Comparison of ENCODE assay signal across 13 cellular contexts in genomic region chr22:42188808-42189447, GRCh38. TPM values are rescaled to one million over a fixed set of nuclear protein-coding genes. Genes with fewer than 3 reads are reported as not detected.
DNase-seq lines count a peak whose midpoint lies in the region; ATAC-seq and TF ChIP-seq lines count a peak whose summit lies in the region.
"Had no signal": no experiment of that assay in that cellular context is flagged by ENCODE, and none has a peak within 500 bp of the region (broad histone marks: within the 10 kb centered on the region; RNA-seq: fewer than 3 reads in every experiment).

No MANE protein-coding gene starts in this region.

- peaks cover 54 to 97% (median 93%) of the 10 kb centered on the region in 7 donors for H3K4me1 Mint-ChIP-seq in naive thymus-derived CD4-positive, alpha-beta T cell
- H3K4me1 Mint-ChIP-seq in neural progenitor cell, result peaks cover 22% of the 10 kb centered on the region

- H3K27me3 ChIP-seq in colonic mucosa, result no peaks in the 10 kb centered on the region
- H3K27me3 ChIP-seq in naive thymus-derived CD4-positive, alpha-beta T cell (ENCODE audit: control insufficient read depth in 2 of 2, insufficient read depth in 2 of 2, low read length in 2 of 2), result no peaks in the 10 kb centered on the region
- H3K27me3 ChIP-seq in neural progenitor cell, result no peaks in the 10 kb centered on the region
- H3K27me3 ChIP-seq: SJSA1 had no signal

- peak; percentile 35 for DNase-seq in HCEC 1CT
- peak; percentile 59 for DNase-seq in NB4 (ENCODE audit: low read depth)
- peak; percentile 41 for DNase-seq in colonic mucosa
- no peak for DNase-seq in naive thymus-derived CD4-positive, alpha-beta T cell
- DNase-seq in neural progenitor cell (ENCODE audit: low spot score), result no peak
- DNase-seq in Ammon's horn (ENCODE audit: low spot score), result no peak
- no peak for DNase-seq in KG1 (lab: John Stamatoyannopoulos, UW)
- DNase-seq: activated CD4-positive, alpha-beta T cell treated with anti-CD3 and anti-CD28 coated beads, Interleukin-2, amount 50 U/mL, for 48 hours; anterior cingulate cortex; NCI-H510A; nephron progenitor cell had no signal

- H3K27ac Mint-ChIP-seq in naive thymus-derived CD4-positive, alpha-beta T cell, result peak overlapping the region in 7 of 9 donors; percentile 0 to 71 (median 8)
- no peak overlapping the region for H3K27ac Mint-ChIP-seq in neural progenitor cell
- H3K27ac Mint-ChIP-seq: nephron progenitor cell had no signal

- H3K9me3 ChIP-seq in colonic mucosa (no peaks in the 10 kb centered on the region), neural progenitor cell (ENCODE audit: low read depth) (no peaks in the 10 kb centered on the region)
- no peaks in the 10 kb centered on the region for H3K9me3 ChIP-seq in naive thymus-derived CD4-positive, alpha-beta T cell (ENCODE audit: control insufficient read depth in 2 of 3, low read length in 3 of 3)
- H3K9me3 ChIP-seq: SJSA1 had no signal

- H3K36me3 Mint-ChIP-seq in naive thymus-derived CD4-positive, alpha-beta T cell, result peaks cover 0 to 11% (median 4%) of the 10 kb centered on the region in 5 donors
- H3K36me3 Mint-ChIP-seq in neural progenitor cell, result peaks cover 4% of the 10 kb centered on the region

- H3F3A ChIP-seq in neural progenitor cell (ENCODE audit: low read depth), result peaks cover 15% of the 10 kb centered on the region

- no peaks in the 10 kb centered on the region for H3K27me3 Mint-ChIP-seq in naive thymus-derived CD4-positive, alpha-beta T cell
- no peaks in the 10 kb centered on the region for H3K27me3 Mint-ChIP-seq in neural progenitor cell (ENCODE audit: insufficient read depth, low read depth)

- no peak overlapping the region for H2AFZ ChIP-seq in neural progenitor cell (replicated peaks)

- TF ChIP-seq POLR2A in NB4 (IDR thresholded peaks at IDR 0.05; ENCODE audit: extremely low read depth, insufficient read length), result no peak

- POLR2A ChIA-PET in naive thymus-derived CD4-positive, alpha-beta T cell (lab: Charles Lee), result no interaction called here

- H3K4me3 ChIP-seq in NB4 (ENCODE audit: low read depth, low read length) (no peak overlapping the region), colonic mucosa (no peak overlapping the region), neural progenitor cell (no peak overlapping the region)
- H3K4me3 ChIP-seq in naive thymus-derived CD4-positive, alpha-beta T cell (ENCODE audit: low read length), result no peak overlapping the region
- H3K4me3 ChIP-seq: SJSA1 had no signal

- H3K27ac ChIP-seq in colonic mucosa (peak overlapping the region; percentile 34), neural progenitor cell (no peak overlapping the region)
- H3K27ac ChIP-seq in naive thymus-derived CD4-positive, alpha-beta T cell (ENCODE audit: low read depth, low read length), result no peak overlapping the region
- H3K27ac ChIP-seq: SJSA1 had no signal

- peaks cover 99% of the 10 kb centered on the region for H4K20me1 ChIP-seq in neural progenitor cell (ENCODE audit: low read depth)

- no peaks in the 10 kb centered on the region for H3K9me3 Mint-ChIP-seq in naive thymus-derived CD4-positive, alpha-beta T cell
- no peaks in the 10 kb centered on the region for H3K9me3 Mint-ChIP-seq in neural progenitor cell
- H3K9me3 Mint-ChIP-seq: nephron progenitor cell had no signal

- peaks cover 96% of the 10 kb centered on the region for H3K79me2 ChIP-seq in neural progenitor cell (ENCODE audit: low read depth)

- no peaks in the 10 kb centered on the region for H3K4me1 ChIP-seq in colonic mucosa
- peaks cover 4 to 14% of the 10 kb centered on the region in 2 donors for H3K4me1 ChIP-seq in naive thymus-derived CD4-positive, alpha-beta T cell (ENCODE audit: control insufficient read depth in 2 of 2, insufficient read depth in 2 of 2, low read length in 2 of 2)
- peaks cover 26% of the 10 kb centered on the region for H3K4me1 ChIP-seq in neural progenitor cell

- peak overlapping the region in 1 of 10 donors; percentile 8 for H3K4me3 Mint-ChIP-seq in naive thymus-derived CD4-positive, alpha-beta T cell
- H3K4me3 Mint-ChIP-seq in neural progenitor cell, result no peak overlapping the region
- H3K4me3 Mint-ChIP-seq: nephron progenitor cell had no signal

- H3K9ac ChIP-seq in colonic mucosa (ENCODE audit: low read depth in 2 of 2, low read length in 2 of 2), result peak overlapping the region in 1 of 2 donors; percentile 29
- H3K9ac ChIP-seq in neural progenitor cell, result no peak overlapping the region

- intact Hi-C loops in colonic mucosa (cut with DNase I), result no loop called here
- intact Hi-C loops in naive thymus-derived CD4-positive, alpha-beta T cell (cut with micrococcal nuclease), result no loop called here

- CTCF ChIA-PET in naive thymus-derived CD4-positive, alpha-beta T cell (lab: Charles Lee), result interaction anchor here (0.6 to 1.0 kb wide), 2 partner anchors 19 to 477 kb away, joined by 3 read pairs; no protein-coding TSS in a partner anchor

- H3K36me3 ChIP-seq in colonic mucosa (no peaks in the 10 kb centered on the region), neural progenitor cell (no peaks in the 10 kb centered on the region)
- no peaks in the 10 kb centered on the region for H3K36me3 ChIP-seq in naive thymus-derived CD4-positive, alpha-beta T cell (ENCODE audit: control insufficient read depth in 2 of 3, insufficient read depth in 3 of 3, low read length in 3 of 3)
- H3K36me3 ChIP-seq: SJSA1 had no signal

- no peak for ATAC-seq in naive thymus-derived CD4-positive, alpha-beta T cell
- no peak for ATAC-seq in GM18511 (IDR thresholded peaks at IDR 0.05; ENCODE audit: unreplicated experiment)

- TF ChIP-seq CTCF in NB4 (IDR thresholded peaks at IDR 0.05; ENCODE audit: low read depth, low read length) (no peak), colonic mucosa (IDR thresholded peaks at IDR 0.05) (no peak), neural progenitor cell (IDR thresholded peaks at IDR 0.05) (no peak)

- no peak overlapping the region for H3K4me2 ChIP-seq in neural progenitor cell

RNA-seq across cellular contexts. Expression of gene CYP2D6, which starts 58.3 kb away (rescaled TPM):
- 1 to 10 TPM; 2.2 to 2.9 TPM for total RNA-seq in colonic mucosa
- total RNA-seq in naive thymus-derived CD4-positive, alpha-beta T cell, result 10 to 100 TPM in 4 of 5 experiments, 1 to 10 TPM in 1; 5.6 to 13.3 (median 11.2) TPM
- under 1 TPM in 1 of 2 donors, not detected in 1; 0.11 TPM for polyA plus RNA-seq in naive thymus-derived CD4-positive, alpha-beta T cell
- total RNA-seq in neural progenitor cell (ENCODE audit: low replicate concordance), result 0.24 and 1.5 TPM in 2 replicates

Comparison
In these comparisons a context has a peak if more than half of its experiments do, and no peak if none do; other contexts are left out.
1. DNase-seq: peak in HCEC 1CT (single experiment), NB4 (single experiment) and colonic mucosa (single experiment); none in naive thymus-derived CD4-positive, alpha-beta T cell (0 of 9), neural progenitor cell (single experiment), Ammon's horn (single experiment) and KG1 (single experiment).